ENCODE assay signal across 14 cellular contexts in the genomic region with DNA sequence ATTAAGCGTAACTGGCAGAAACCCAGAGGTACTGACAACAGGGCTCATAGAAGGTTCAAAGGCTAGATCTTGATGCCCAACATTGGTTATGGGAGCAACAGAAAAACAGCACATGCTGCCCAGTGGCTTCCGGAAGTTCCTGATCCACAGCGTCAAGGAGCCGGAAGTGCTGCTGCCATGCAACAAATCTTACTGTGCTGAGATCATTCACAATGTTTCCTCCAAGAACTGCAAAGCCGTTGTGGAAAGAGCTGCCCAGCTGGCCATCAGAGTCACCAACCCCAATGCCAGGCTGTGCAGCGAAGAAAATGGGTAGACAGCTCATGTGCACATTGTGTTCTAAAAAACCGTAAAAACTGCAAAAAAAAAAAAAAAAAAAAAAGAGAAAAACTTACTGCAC.
"Had no signal": no experiment of that assay in that cellular context is flagged by ENCODE, and none has a peak within 500 bp of the region (broad histone marks: within the 10 kb centered on the region; RNA-seq: fewer than 3 reads in every experiment).

No MANE protein-coding gene starts in this region.

- H3K27ac Mint-ChIP-seq: activated CD4-positive, alpha-beta memory T cell treated with anti-CD3 and anti-CD28 coated beads for 36 hours; activated naive CD4-positive, alpha-beta T cell treated with anti-CD3 and anti-CD28 coated beads for 36 hours; activated T-helper 17 cell treated with anti-CD3 and anti-CD28 coated beads, Interleukin-2, amount 50 U/mL, for 72 hours; memory B cell; naive thymus-derived CD8-positive, alpha-beta T cell; stimulated activated naive B cell treated with anti-CD40 and anti-IgM and Interleukin-4, amounts not matched to agents 10 μg/mL and 1 μg/mL and 100 μg/mL, for 72 hours had no signal

- H3K4me1 ChIP-seq: sigmoid colon had no signal

- ATAC-seq: activated T-helper 17 cell treated with anti-CD3 and anti-CD28 coated beads, Interleukin-2, amount 50 U/mL, for 72 hours; mucosa of descending colon; naive thymus-derived CD8-positive, alpha-beta T cell; stimulated activated naive B cell treated with anti-CD40 and anti-IgM and Interleukin-4, amounts not matched to agents 10 μg/mL and 1 μg/mL and 100 μg/mL, for 72 hours had no signal

- H3K4me3 ChIP-seq: esophagus squamous epithelium, mucosa of descending colon, sigmoid colon, thoracic aorta, upper lobe of left lung had no signal

- H3K36me3 Mint-ChIP-seq: activated CD4-positive, alpha-beta memory T cell treated with anti-CD3 and anti-CD28 coated beads for 36 hours; memory B cell; naive thymus-derived CD8-positive, alpha-beta T cell; stimulated activated naive B cell treated with anti-CD40 and anti-IgM and Interleukin-4, amounts not matched to agents 10 μg/mL and 1 μg/mL and 100 μg/mL, for 72 hours had no signal

- H3K9me3 Mint-ChIP-seq: activated CD4-positive, alpha-beta memory T cell treated with anti-CD3 and anti-CD28 coated beads for 36 hours; activated naive CD4-positive, alpha-beta T cell treated with anti-CD3 and anti-CD28 coated beads for 36 hours; activated T-helper 17 cell treated with anti-CD3 and anti-CD28 coated beads, Interleukin-2, amount 50 U/mL, for 72 hours; memory B cell; naive thymus-derived CD8-positive, alpha-beta T cell had no signal

- H3K4me1 Mint-ChIP-seq: activated T-helper 17 cell treated with anti-CD3 and anti-CD28 coated beads, Interleukin-2, amount 50 U/mL, for 72 hours; memory B cell; stimulated activated naive B cell treated with anti-CD40 and anti-IgM and Interleukin-4, amounts not matched to agents 10 μg/mL and 1 μg/mL and 100 μg/mL, for 72 hours had no signal

- H3K9me3 ChIP-seq: esophagus squamous epithelium, mucosa of descending colon, sigmoid colon, thoracic aorta, upper lobe of left lung had no signal

- DNase-seq: activated CD4-positive, alpha-beta memory T cell treated with anti-CD3 and anti-CD28 coated beads for 36 hours; activated CD4-positive, alpha-beta T cell treated with anti-CD3 and anti-CD28 coated beads for 4 hours; activated naive CD4-positive, alpha-beta T cell treated with anti-CD3 and anti-CD28 coated beads for 36 hours; brain microvascular endothelial cell; central memory CD4-positive, alpha-beta T cell; esophagus squamous epithelium; mucosa of descending colon; naive thymus-derived CD8-positive, alpha-beta T cell; sigmoid colon; stimulated activated naive B cell treated with anti-CD40 and anti-IgM and Interleukin-4, amounts not matched to agents 10 μg/mL and 1 μg/mL and 100 μg/mL, for 72 hours; upper lobe of left lung had no signal

- H3K27ac ChIP-seq: brain microvascular endothelial cell, esophagus squamous epithelium, sigmoid colon had no signal

- H3K36me3 ChIP-seq: brain microvascular endothelial cell, esophagus squamous epithelium, sigmoid colon, thoracic aorta, upper lobe of left lung had no signal

- H3K4me3 Mint-ChIP-seq: activated CD4-positive, alpha-beta memory T cell treated with anti-CD3 and anti-CD28 coated beads for 36 hours; activated naive CD4-positive, alpha-beta T cell treated with anti-CD3 and anti-CD28 coated beads for 36 hours; activated T-helper 17 cell treated with anti-CD3 and anti-CD28 coated beads, Interleukin-2, amount 50 U/mL, for 72 hours; memory B cell; naive thymus-derived CD8-positive, alpha-beta T cell; stimulated activated naive B cell treated with anti-CD40 and anti-IgM and Interleukin-4, amounts not matched to agents 10 μg/mL and 1 μg/mL and 100 μg/mL, for 72 hours had no signal

- H3K27me3 ChIP-seq: brain microvascular endothelial cell, esophagus squamous epithelium, sigmoid colon, upper lobe of left lung had no signal
